In genomic region chr9:71921190-71921814, GRCh38 we compare ENCODE assay signal across 27 cellular contexts. TPM values are rescaled to one million over a fixed set of nuclear protein-coding genes. Genes with fewer than 3 reads are reported as not detected.
DNase-seq lines count a peak whose midpoint lies in the region; FAIRE-seq and TF ChIP-seq lines count a peak whose summit lies in the region.
"Had no signal": no experiment of that assay in that cellular context is flagged by ENCODE, and none has a peak within 500 bp of the region (broad histone marks: within the 10 kb centered on the region; RNA-seq: fewer than 3 reads in every experiment).

No MANE protein-coding gene starts in this region.

- H3K27me3 ChIP-seq in Karpas-422 (ENCODE audit: low read length) = no peaks in the 10 kb centered on the region
- no peaks in the 10 kb centered on the region for H3K27me3 ChIP-seq in endothelial cell of umbilical vein (ENCODE audit: control insufficient read depth in 2 of 2, insufficient read depth in 2 of 2, low read length in 2 of 2)
- H3K27me3 ChIP-seq in adrenal gland = no peaks in the 10 kb centered on the region
- H3K27me3 ChIP-seq: BLaER1, gastroesophageal sphincter had no signal

- H3K4me2 ChIP-seq in Karpas-422 (ENCODE audit: low read depth, low read length, poor library complexity, severe bottlenecking) (no peak overlapping the region), endothelial cell of umbilical vein (ENCODE audit: insufficient read depth, low read length) (no peak overlapping the region)
- H3K4me2 ChIP-seq: BLaER1 had no signal

- BruUV-seq in endothelial cell of umbilical vein (replicated peaks; lab: Mats Ljungman, UMichigan) = no TSS peak

- CTCF ChIA-PET in endothelial cell of umbilical vein (lab: Charles Lee) = interaction anchor here (0.6 to 1.2 kb wide), 2 partner anchors 104 kb away, joined by 3 read pairs; no protein-coding TSS in a partner anchor

- no peak overlapping the region for H3K4me3 ChIP-seq in Karpas-422 (ENCODE audit: low read length)
- no peak overlapping the region for H3K4me3 ChIP-seq in endothelial cell of umbilical vein (replicated peaks in 1 of 3; ENCODE audit: insufficient read depth in 1 of 3, low read depth in 1 of 3, low read length in 3 of 3)
- H3K4me3 ChIP-seq in mesodermal cell (ENCODE audit: extremely low read depth, insufficient read depth, low read length, poor library complexity, severe bottlenecking) = no peak overlapping the region
- no peak overlapping the region for H3K4me3 ChIP-seq in adrenal gland
- H3K4me3 ChIP-seq: BLaER1, coronary artery, gastroesophageal sphincter, GM12878, K562 had no signal

- TF ChIP-seq CTCF in endothelial cell of umbilical vein (IDR thresholded peaks at IDR 0.05; ENCODE audit: extremely low read depth in 1 of 2, insufficient read depth in 1 of 2, low read depth in 1 of 2, low read length in 2 of 2) (no peak), adrenal gland (IDR thresholded peaks at IDR 0.05) (no peak)

- H4K20me1 ChIP-seq in Karpas-422 (ENCODE audit: insufficient read depth, low read depth, low read length) (no peaks in the 10 kb centered on the region; the same call in 1 of the 2 replicates), endothelial cell of umbilical vein (replicated peaks; ENCODE audit: control insufficient read depth, extremely low read depth, insufficient read depth, low read length) (no peaks in the 10 kb centered on the region)

- no peak for DNase-seq in GM19239 (ENCODE audit: insufficient read length, low spot score)
- DNase-seq in Karpas-422 = peak; percentile 31
- DNase-seq in endothelial cell of umbilical vein (ENCODE audit: low read depth, low spot score) = no peak
- no peak for DNase-seq in NCI-H2196 (lab: John Stamatoyannopoulos, UW; ENCODE audit: unreplicated experiment)
- no peak for DNase-seq in adrenal gland
- DNase-seq in NCI-H2196 treated with DMSO at 0.1 percent for 48 hours (lab: John Stamatoyannopoulos, UW; ENCODE audit: unreplicated experiment) = no peak
- DNase-seq: activated CD4-positive, alpha-beta T cell treated with anti-CD3 and anti-CD28 coated beads for 36 hours; activated CD8-positive, alpha-beta memory T cell treated with anti-CD3 and anti-CD28 coated beads for 24 hours; activated T-cell treated with anti-CD3 and anti-CD28 coated beads, Interleukin-2, amount 50 U/mL, for 24 hours; amniotic stem cell; COR-L47; DMS79; hippocampal formation; naive thymus-derived CD8-positive, alpha-beta T cell; NCI-H1436 treated with DMSO at 0.1 percent for 48 hours; NCI-H510A treated with DMSO at 0.1 percent for 48 hours; NK-92 treated with Interleukin-12 subunit alpha and Interleukin-12 subunit beta, amount 100 ng/mL, for 24 hours; occipital lobe; small intestine; stimulated activated CD4-positive, alpha-beta T cell treated with anti-CD3 and anti-CD28 coated beads, Interleukin-2, amount 100 ng/mL, for 24 hours had no signal

- H3K4me1 ChIP-seq in Karpas-422 (ENCODE audit: low read length) (peaks cover 20% of the 10 kb centered on the region), endothelial cell of umbilical vein (ENCODE audit: control insufficient read depth, extremely low read depth, insufficient read depth, low read length) (peaks cover 4% of the 10 kb centered on the region), mesodermal cell (ENCODE audit: control insufficient read depth, insufficient read depth, low read length, poor library complexity, severe bottlenecking) (peaks cover 3% of the 10 kb centered on the region), adrenal gland (replicated peaks in 1 of 2) (no peaks in the 10 kb centered on the region)

- H2AFZ ChIP-seq in Karpas-422 (ENCODE audit: low read length) (no peak overlapping the region), endothelial cell of umbilical vein (ENCODE audit: low read depth, low read length) (no peak overlapping the region)

- H3K9me3 ChIP-seq in Karpas-422 (ENCODE audit: low read length) (no peaks in the 10 kb centered on the region), endothelial cell of umbilical vein (replicated peaks; ENCODE audit: control insufficient read depth, insufficient read depth, low read length) (no peaks in the 10 kb centered on the region), mesodermal cell (ENCODE audit: control insufficient read depth, low read length) (no peaks in the 10 kb centered on the region), adrenal gland (replicated peaks in 1 of 3) (no peaks in the 10 kb centered on the region)
- H3K9me3 ChIP-seq: BLaER1, gastroesophageal sphincter had no signal

- H3K9me1 ChIP-seq in endothelial cell of umbilical vein (replicated peaks; ENCODE audit: control insufficient read depth, extremely low read depth, insufficient read depth, low read length) = no peaks in the 10 kb centered on the region

- FAIRE-seq in GM19239 (lab: Jason Lieb, UNC) (peak; percentile 31), endothelial cell of umbilical vein (lab: Jason Lieb, UNC) (peak; percentile 59)
- FAIRE-seq: GM12878, K562, RCC 7860, small intestine had no signal

- no peak overlapping the region for H3K27ac ChIP-seq in Karpas-422 (ENCODE audit: low read length)
- no peak overlapping the region for H3K27ac ChIP-seq in endothelial cell of umbilical vein (ENCODE audit: insufficient read depth, low read depth, low read length)
- peak overlapping the region; percentile 10 for H3K27ac ChIP-seq in mesodermal cell (ENCODE audit: low read depth, low read length, severe bottlenecking)
- H3K27ac ChIP-seq in adrenal gland = no peak overlapping the region
- H3K27ac ChIP-seq: BLaER1, coronary artery, gastroesophageal sphincter had no signal

- TF ChIP-seq POLR2A in endothelial cell of umbilical vein (IDR thresholded peaks at IDR 0.05; ENCODE audit: low read depth, low read length) (no peak), adrenal gland (IDR thresholded peaks at IDR 0.05) (no peak)

- dilution Hi-C loops in endothelial cell of umbilical vein (cut with MboI; ENCODE audit: extremely low pct_ligation_motif_present, low sequenced_read_pairs) = no loop called here

- H3K79me2 ChIP-seq in Karpas-422 (ENCODE audit: low read length) (peaks cover 56% of the 10 kb centered on the region), endothelial cell of umbilical vein (ENCODE audit: control insufficient read depth, insufficient read depth, low read length) (peaks cover 21% of the 10 kb centered on the region)

- intact Hi-C loops in endothelial cell of umbilical vein (cut with micrococcal nuclease) = no loop called here
- intact Hi-C loops in adrenal gland (cut with DNase I) = no loop called here

- no peak overlapping the region for H3K9ac ChIP-seq in Karpas-422 (ENCODE audit: low read length)
- H3K9ac ChIP-seq in endothelial cell of umbilical vein (replicated peaks; ENCODE audit: extremely low read depth, insufficient read depth, low read length) = no peak overlapping the region
- H3K9ac ChIP-seq: BLaER1 had no signal

- H3K36me3 ChIP-seq in Karpas-422 (ENCODE audit: insufficient read depth, low read length) (no peaks in the 10 kb centered on the region), endothelial cell of umbilical vein (ENCODE audit: control insufficient read depth in 2 of 2, extremely low read depth in 1 of 2, insufficient read depth in 2 of 2, low read length in 2 of 2) (no peaks in the 10 kb centered on the region), mesodermal cell (ENCODE audit: control insufficient read depth, insufficient read depth, low read length) (peaks cover 5% of the 10 kb centered on the region), adrenal gland (replicated peaks in 1 of 2) (no peaks in the 10 kb centered on the region)

- POLR2A ChIA-PET in endothelial cell of umbilical vein (lab: Charles Lee) = no interaction called here

- no peaks in the 10 kb centered on the region for H3K9me2 ChIP-seq in Karpas-422 (replicated peaks; ENCODE audit: insufficient read depth, low read length)

TF ChIP-seq in endothelial cell of umbilical vein, 7 proteins besides CTCF, POLR2A, EP300 and RAD21 (continues in another document):
- TF ChIP-seq FOS (IDR thresholded peaks at IDR 0.05; ENCODE audit: borderline replicate concordance, insufficient read depth, low read length) (no peak), GATA2 (IDR thresholded peaks at IDR 0.05; ENCODE audit: insufficient read depth, insufficient read length, low read depth, low read length) (no peak), JUN (IDR thresholded peaks at IDR 0.05; ENCODE audit: borderline replicate concordance, insufficient read depth, insufficient read length, low read depth) (no peak), POLR2AphosphoS5 (IDR thresholded peaks at IDR 0.05; ENCODE audit: insufficient read depth, low read depth, low read length) (no peak), EZH2 (IDR thresholded peaks at IDR 0.05; ENCODE audit: borderline replicate concordance, low read depth, low read length, severe bottlenecking) (no peak)

RNA-seq across cellular contexts. Expression of gene C9orf85, which starts 9.9 kb away (rescaled TPM):
- 6.0 and 9.2 TPM in 2 replicates for total RNA-seq in Karpas-422 (2014; rRNA removed; shearing (Covaris generic); ENCODE audit: low replicate concordance)
- 10.3 and 11.3 TPM in 2 replicates for total RNA-seq in endothelial cell of umbilical vein
- 6.7 and 8.3 TPM in 2 replicates for polyA plus RNA-seq in endothelial cell of umbilical vein
- 9.1 and 11.4 TPM in 2 replicates for polyA plus RNA-seq in endothelial cell of umbilical vein (2011; cell fraction: cytosol; rRNA removed)
- polyA plus RNA-seq in endothelial cell of umbilical vein (2011; cell fraction: nucleus; rRNA removed) = 5.2 and 5.7 TPM in 2 replicates
- 9.9 and 12.4 TPM in 2 replicates for polyA plus RNA-seq in endothelial cell of umbilical vein (2012)
- 4.3 and 6.2 TPM in 2 replicates for polyA minus RNA-seq in endothelial cell of umbilical vein
- 10.9 TPM for polyA minus RNA-seq in endothelial cell of umbilical vein (2011; cell fraction: cytosol; rRNA and poly(A)+ RNA removed)
- 5.8 and 9.9 TPM in 2 replicates for polyA minus RNA-seq in endothelial cell of umbilical vein (2011; cell fraction: nucleus; rRNA and poly(A)+ RNA removed)
- polyA plus RNA-seq in mesodermal cell (2013, experiment 1 of 2) = 14.5 TPM
- 18.6 TPM for polyA plus RNA-seq in mesodermal cell (2013, experiment 2 of 2)
- total RNA-seq in adrenal gland = 10 to 100 TPM in 5 of 8 donors, 1 to 10 TPM in 3; 8.1 to 13.9 (median 12.1) TPM
- polyA plus RNA-seq in adrenal gland = 10 to 100 TPM in 1 of 3 donors, 1 to 10 TPM in 2; 4.7 to 17.1 (median 7.3) TPM

RNA-seq across cellular contexts. Expression of gene ABHD17B, which starts 10.3 kb away (rescaled TPM):
- 3.9 and 12.9 TPM in 2 replicates for total RNA-seq in Karpas-422 (2014; rRNA removed; shearing (Covaris generic); ENCODE audit: low replicate concordance)
- total RNA-seq in endothelial cell of umbilical vein (16.7 and 16.8 TPM in 2 replicates), adrenal gland (10 to 100 TPM; 13.3 to 45.2 (median 17.4) TPM)
- polyA plus RNA-seq in endothelial cell of umbilical vein (11.0 and 12.8 TPM in 2 replicates), adrenal gland (10 to 100 TPM in 1 of 3 donors, 1 to 10 TPM in 2; 2.4 to 14.1 (median 2.9) TPM)
- polyA plus RNA-seq in endothelial cell of umbilical vein (2011; cell fraction: cytosol; rRNA removed) = 8.7 and 9.7 TPM in 2 replicates
- 10.2 and 11.4 TPM in 2 replicates for polyA plus RNA-seq in endothelial cell of umbilical vein (2011; cell fraction: nucleus; rRNA removed)
- polyA plus RNA-seq in endothelial cell of umbilical vein (2012) = 10.2 and 10.5 TPM in 2 replicates
- 25.0 and 25.8 TPM in 2 replicates for polyA minus RNA-seq in endothelial cell of umbilical vein
- polyA minus RNA-seq in endothelial cell of umbilical vein (2011; cell fraction: cytosol; rRNA and poly(A)+ RNA removed) = 30.3 TPM
- 12.8 and 17.2 TPM in 2 replicates for polyA minus RNA-seq in endothelial cell of umbilical vein (2011; cell fraction: nucleus; rRNA and poly(A)+ RNA removed)
- polyA plus RNA-seq in mesodermal cell (2013, experiment 1 of 2) = 30.8 TPM
- polyA plus RNA-seq in mesodermal cell (2013, experiment 2 of 2) = 33.0 TPM
